Comparison of ENCODE assay signal across 1 cellular context in genomic region chr7:44465490-44465889, GRCh38.
TF ChIP-seq lines count a peak whose summit lies in the region.

No MANE protein-coding gene starts in this region.

TF ChIP-seq in WTC11, 78 proteins besides CTCF, POLR2A, EP300 and RAD21 (continued from another document):
- TF ChIP-seq, protein P1, sequence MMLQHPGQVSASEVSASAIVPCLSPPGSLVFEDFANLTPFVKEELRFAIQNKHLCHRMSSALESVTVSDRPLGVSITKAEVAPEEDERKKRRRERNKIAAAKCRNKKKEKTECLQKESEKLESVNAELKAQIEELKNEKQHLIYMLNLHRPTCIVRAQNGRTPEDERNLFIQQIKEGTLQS (CRISPR knock-in tag; conservative IDR thresholded peaks at IDR 0.05): no peak
- TF ChIP-seq NR3C1 (CRISPR knock-in tag; conservative IDR thresholded peaks at IDR 0.05; ENCODE audit: low read depth): no peak
- TF ChIP-seq, protein P2, sequence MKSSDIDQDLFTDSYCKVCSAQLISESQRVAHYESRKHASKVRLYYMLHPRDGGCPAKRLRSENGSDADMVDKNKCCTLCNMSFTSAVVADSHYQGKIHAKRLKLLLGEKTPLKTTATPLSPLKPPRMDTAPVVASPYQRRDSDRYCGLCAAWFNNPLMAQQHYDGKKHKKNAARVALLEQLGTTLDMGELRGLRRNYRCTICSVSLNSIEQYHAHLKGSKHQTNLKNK (CRISPR knock-in tag; IDR thresholded peaks at IDR 0.05): no peak
